Comparison of ENCODE assay signal across 21 cellular contexts in genomic region chr5:143311955-143312354, GRCh38.
A peak's percentile ranks its signal among the peaks of the same experiment; 100 is the strongest.
DNase-seq lines count a peak whose midpoint lies in the region; ATAC-seq and TF ChIP-seq lines count a peak whose summit lies in the region.
"Had no signal": no experiment of that assay in that cellular context is flagged by ENCODE, and none has a peak within 500 bp of the region (broad histone marks: within the 10 kb centered on the region; RNA-seq: fewer than 3 reads in every experiment).

No MANE protein-coding gene starts in this region.

- H3K36me3 ChIP-seq in breast epithelium: no peaks in the 10 kb centered on the region
- H3K36me3 ChIP-seq in SK-N-SH (replicated peaks in 1 of 2; ENCODE audit: control insufficient read depth in 1 of 2, insufficient read depth in 2 of 2, low read length in 1 of 2): peaks cover 13 to 45% of the 10 kb centered on the region in 2 experiments

- H3K27me3 ChIP-seq in breast epithelium (no peaks in the 10 kb centered on the region), SK-N-SH (ENCODE audit: insufficient read depth) (no peaks in the 10 kb centered on the region)
- H3K27me3 ChIP-seq: body of pancreas, esophagus muscularis mucosa, upper lobe of right lung had no signal

- H3K4me3 ChIP-seq in breast epithelium (no peak overlapping the region), SK-N-SH (ENCODE audit: low read depth in 2 of 2, low read length in 1 of 2) (no peak overlapping the region)
- H3K4me3 ChIP-seq: A549, body of pancreas, esophagus muscularis mucosa, left ventricle myocardium inferior, upper lobe of right lung had no signal

- BruUV-seq in MCF 10A (replicated peaks; lab: Mats Ljungman, UMichigan): TSS peak; percentile 76

- ATAC-seq in HG03095 (IDR thresholded peaks at IDR 0.05; ENCODE audit: unreplicated experiment): no peak
- no peak for ATAC-seq in HG02588 (IDR thresholded peaks at IDR 0.05; ENCODE audit: unreplicated experiment)
- ATAC-seq: body of pancreas, upper lobe of right lung had no signal

- H3K4me2 ChIP-seq in SK-N-SH: no peak overlapping the region
- H3K4me2 ChIP-seq: A549 had no signal

- peaks cover 44% of the 10 kb centered on the region for H3K79me2 ChIP-seq in SK-N-SH (ENCODE audit: insufficient read depth)

- H3K27ac ChIP-seq in breast epithelium: no peak overlapping the region
- H3K27ac ChIP-seq in SK-N-SH (ENCODE audit: low read depth in 2 of 2, low read length in 1 of 2): peak overlapping the region in 1 of 2 experiments; percentile 0; a peak in 2 of 4 replicates
- H3K27ac ChIP-seq: body of pancreas, esophagus muscularis mucosa, left ventricle myocardium inferior, upper lobe of right lung had no signal

- 100% methylated on average over 1 of the region's 1 CpG for WGBS in SK-N-SH (ENCODE audit: low lambda C conversion rate)

- no peak for TF ChIP-seq RAD21 in SK-N-SH (IDR thresholded peaks at IDR 0.05; ENCODE audit: low read length)

- intact Hi-C loops in MCF 10A (cut with micrococcal nuclease) (loop anchor here (2.0 to 10.0 kb wide), 3 partner anchors 89 to 387 kb away; no protein-coding TSS in a partner anchor), breast epithelium (cut with DNase I; ENCODE audit: low total_unique reads) (no loop called here)
- intact Hi-C loops in activated T-helper 2 cell treated with anti-CD3 and anti-CD28 coated beads, Interferon-gamma antibody, Interleukin-2, Interleukin-4, amounts not matched to agents 10 μg/mL and 5 μg/mL and 100 μg/mL, durations not matched to agents 14 hours and 24 hours and 36 hours (cut with micrococcal nuclease): loop anchor here (5.0 kb wide), 1 partner anchor 40 kb away; no protein-coding TSS in a partner anchor

- peaks cover 30% of the 10 kb centered on the region for H3F3A ChIP-seq in SK-N-SH (replicated peaks; ENCODE audit: insufficient read depth)

- CTCF ChIA-PET in MCF 10A (lab: Yijun Ruan, JAX) (interaction anchor here (1.6 kb wide), 1 partner anchor 657 kb away, joined by 6 read pairs; no protein-coding TSS in a partner anchor), SK-N-SH (lab: Yijun Ruan, JAX) (no interaction called here)

- no peak for TF ChIP-seq POLR2A in breast epithelium (IDR thresholded peaks at IDR 0.05)

- H3K9me3 Mint-ChIP-seq in MCF 10A (ENCODE audit: unreplicated experiment): no peaks in the 10 kb centered on the region
- H3K9me3 Mint-ChIP-seq in activated T-helper 2 cell treated with anti-CD3 and anti-CD28 coated beads, Interferon-gamma antibody, Interleukin-2, Interleukin-4, amounts not matched to agents 10 μg/mL and 5 μg/mL and 100 μg/mL, durations not matched to agents 14 hours and 24 hours and 36 hours: no peaks in the 10 kb centered on the region
- H3K9me3 Mint-ChIP-seq: activated naive CD4-positive, alpha-beta T cell treated with anti-CD3 and anti-CD28 coated beads, Interleukin-2, amount 10 ng/mL, durations not matched to agents 7 days and 5 days; naive B cell had no signal

- H3K9me2 ChIP-seq in SK-N-SH: no peaks in the 10 kb centered on the region

- H3K9me3 ChIP-seq in breast epithelium: no peaks in the 10 kb centered on the region
- H3K9me3 ChIP-seq in SK-N-SH: no peaks in the 10 kb centered on the region
- H3K9me3 ChIP-seq: A549, body of pancreas, esophagus muscularis mucosa, left ventricle myocardium inferior, upper lobe of right lung had no signal

- H2AFZ ChIP-seq in SK-N-SH (ENCODE audit: low read depth): no peak overlapping the region

- no peak for DNase-seq in MCF 10A (ENCODE audit: unreplicated experiment)
- no peak for DNase-seq in breast epithelium (ENCODE audit: low spot score in 2 of 2)
- no peak for DNase-seq in activated T-helper 2 cell treated with anti-CD3 and anti-CD28 coated beads, Interferon-gamma antibody, Interleukin-2, Interleukin-4, amounts not matched to agents 10 μg/mL and 5 μg/mL and 100 μg/mL, durations not matched to agents 14 hours and 24 hours and 36 hours (ENCODE audit: low spot score)
- DNase-seq in hepatic stellate cell (ENCODE audit: low spot score): peak; percentile 9
- no peak for DNase-seq in dermis blood vessel endothelial cell
- no peak for DNase-seq in SK-N-SH
- DNase-seq: activated naive CD4-positive, alpha-beta T cell treated with anti-CD3 and anti-CD28 coated beads, Interleukin-2, amount 10 ng/mL, durations not matched to agents 7 days and 5 days; body of pancreas; COR-L47; left ventricle myocardium inferior; naive B cell; NCI-H1417 treated with DMSO at 0.1 percent for 48 hours; NK-92 treated with Interleukin-12 subunit alpha and Interleukin-12 subunit beta, amount 100 ng/mL, for 24 hours; SHP77; stimulated activated naive CD4-positive, alpha-beta T cell treated with Interleukin-2 at 50 U/mL for 16 hours; T-helper 2 cell; upper lobe of right lung had no signal

- no peak overlapping the region for H3K9ac ChIP-seq in SK-N-SH

- no peak for TF ChIP-seq EP300 in SK-N-SH (IDR thresholded peaks at IDR 0.05; ENCODE audit: borderline replicate concordance in 1 of 2, low read depth in 1 of 2, low read length in 1 of 2)

- H3K27ac Mint-ChIP-seq in MCF 10A (ENCODE audit: low read depth, unreplicated experiment): peak overlapping the region; percentile 87
- H3K27ac Mint-ChIP-seq in activated T-helper 2 cell treated with anti-CD3 and anti-CD28 coated beads, Interferon-gamma antibody, Interleukin-2, Interleukin-4, amounts not matched to agents 10 μg/mL and 5 μg/mL and 100 μg/mL, durations not matched to agents 14 hours and 24 hours and 36 hours: peak overlapping the region; percentile 22
- H3K27ac Mint-ChIP-seq: activated naive CD4-positive, alpha-beta T cell treated with anti-CD3 and anti-CD28 coated beads, Interleukin-2, amount 10 ng/mL, durations not matched to agents 7 days and 5 days had no signal

- peaks cover 0 to 3% of the 10 kb centered on the region in 2 donors for H3K4me1 ChIP-seq in breast epithelium
- peaks cover 6 to 11% of the 10 kb centered on the region in 2 experiments for H3K4me1 ChIP-seq in SK-N-SH (ENCODE audit: control insufficient read depth in 1 of 2, insufficient read depth in 2 of 2, low read depth in 1 of 2, low read length in 1 of 2)

- H3K4me3 Mint-ChIP-seq in MCF 10A (ENCODE audit: unreplicated experiment): no peak overlapping the region
- H3K4me3 Mint-ChIP-seq in activated T-helper 2 cell treated with anti-CD3 and anti-CD28 coated beads, Interferon-gamma antibody, Interleukin-2, Interleukin-4, amounts not matched to agents 10 μg/mL and 5 μg/mL and 100 μg/mL, durations not matched to agents 14 hours and 24 hours and 36 hours (ENCODE audit: low read depth): no peak overlapping the region
- H3K4me3 Mint-ChIP-seq: activated naive CD4-positive, alpha-beta T cell treated with anti-CD3 and anti-CD28 coated beads, Interleukin-2, amount 10 ng/mL, durations not matched to agents 7 days and 5 days had no signal

- H3K4me1 Mint-ChIP-seq in MCF 10A (ENCODE audit: insufficient read depth, unreplicated experiment): peaks cover 71% of the 10 kb centered on the region
- peaks cover 26% of the 10 kb centered on the region for H3K4me1 Mint-ChIP-seq in activated T-helper 2 cell treated with anti-CD3 and anti-CD28 coated beads, Interferon-gamma antibody, Interleukin-2, Interleukin-4, amounts not matched to agents 10 μg/mL and 5 μg/mL and 100 μg/mL, durations not matched to agents 14 hours and 24 hours and 36 hours (ENCODE audit: low read depth)
- H3K4me1 Mint-ChIP-seq: activated naive CD4-positive, alpha-beta T cell treated with anti-CD3 and anti-CD28 coated beads, Interleukin-2, amount 10 ng/mL, durations not matched to agents 7 days and 5 days had no signal

- H3K36me3 Mint-ChIP-seq in MCF 10A (ENCODE audit: insufficient read depth, unreplicated experiment): peaks cover 69% of the 10 kb centered on the region
- H3K36me3 Mint-ChIP-seq in activated T-helper 2 cell treated with anti-CD3 and anti-CD28 coated beads, Interferon-gamma antibody, Interleukin-2, Interleukin-4, amounts not matched to agents 10 μg/mL and 5 μg/mL and 100 μg/mL, durations not matched to agents 14 hours and 24 hours and 36 hours (ENCODE audit: low read depth): peaks cover 73% of the 10 kb centered on the region

- no peaks in the 10 kb centered on the region for H3K27me3 Mint-ChIP-seq in MCF 10A (ENCODE audit: insufficient read depth, unreplicated experiment)
- H3K27me3 Mint-ChIP-seq in activated T-helper 2 cell treated with anti-CD3 and anti-CD28 coated beads, Interferon-gamma antibody, Interleukin-2, Interleukin-4, amounts not matched to agents 10 μg/mL and 5 μg/mL and 100 μg/mL, durations not matched to agents 14 hours and 24 hours and 36 hours (ENCODE audit: low read depth): no peaks in the 10 kb centered on the region
- H3K27me3 Mint-ChIP-seq: activated naive CD4-positive, alpha-beta T cell treated with anti-CD3 and anti-CD28 coated beads, Interleukin-2, amount 10 ng/mL, durations not matched to agents 7 days and 5 days; naive B cell had no signal

- POLR2A ChIA-PET in MCF 10A (lab: Yijun Ruan, JAX) (interaction anchor here (1.1 to 3.6 kb wide), 3 partner anchors 10 to 82 kb away, joined by 3 to 18 read pairs (median 3); no protein-coding TSS in a partner anchor), SK-N-SH (lab: Yijun Ruan, JAX) (no interaction called here)

- TF ChIP-seq CTCF in MCF 10A (IDR thresholded peaks at IDR 0.05; ENCODE audit: unreplicated experiment): no peak
- no peak for TF ChIP-seq CTCF in breast epithelium (IDR thresholded peaks at IDR 0.05)
- no peak for TF ChIP-seq CTCF in SK-N-SH (IDR thresholded peaks at IDR 0.05)

- H4K20me1 ChIP-seq in SK-N-SH (ENCODE audit: insufficient read depth): peaks cover 1% of the 10 kb centered on the region; the same call in 1 of the 2 replicates

TF ChIP-seq in SK-N-SH, 30 proteins besides CTCF, POLR2A, EP300 and RAD21:
- TF ChIP-seq TEAD4 (IDR thresholded peaks at IDR 0.05; ENCODE audit: borderline replicate concordance, insufficient read depth) (no peak), SMC3 (IDR thresholded peaks at IDR 0.05; ENCODE audit: low read depth, low read length) (no peak), MEF2A (IDR thresholded peaks at IDR 0.05; ENCODE audit: borderline replicate concordance, low read depth) (no peak), FOSL2 (IDR thresholded peaks at IDR 0.05; ENCODE audit: borderline replicate concordance, low read depth) (no peak), MXI1 (IDR thresholded peaks at IDR 0.05; ENCODE audit: low read depth, low read length) (no peak)
